Comparison of ENCODE assay signal across 8 cellular contexts in the genomic region with DNA sequence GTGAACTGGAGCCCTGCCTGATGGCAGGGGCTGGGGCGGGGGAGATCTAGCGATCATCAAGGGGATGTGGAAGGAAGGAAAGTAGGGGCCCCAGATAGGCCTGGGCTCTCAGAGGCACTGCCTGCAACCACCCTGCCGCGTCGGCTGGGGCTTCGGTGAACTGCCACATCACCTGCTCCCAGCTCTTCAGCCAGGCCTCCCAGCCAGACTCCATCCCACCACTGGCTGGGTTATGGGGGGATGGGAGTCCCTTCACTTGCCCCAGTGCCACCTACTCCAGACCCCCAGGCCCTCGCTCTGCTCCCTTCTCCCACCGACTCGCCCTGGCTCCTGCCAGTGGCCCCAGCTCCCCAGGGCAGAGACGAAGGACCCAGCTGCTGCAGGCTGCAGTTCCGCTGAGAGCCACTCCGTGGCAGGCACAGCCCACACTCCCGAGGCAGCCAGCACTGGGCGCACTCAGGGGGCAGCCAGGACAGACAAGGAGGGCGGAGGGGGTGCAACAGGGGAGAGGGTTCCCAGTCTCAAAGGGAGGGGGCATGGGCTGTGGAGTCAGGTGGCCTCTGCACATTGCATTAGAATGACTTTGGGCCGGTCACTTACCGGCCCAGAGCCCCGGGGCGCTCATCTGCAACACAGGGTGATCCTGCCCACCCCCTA. TPM values are rescaled to one million over a fixed set of nuclear protein-coding genes. Genes with fewer than 3 reads are reported as not detected.
A peak's percentile ranks its signal among the peaks of the same experiment; 100 is the strongest.
DNase-seq lines count a peak whose midpoint lies in the region; ATAC-seq and TF ChIP-seq lines count a peak whose summit lies in the region.

No MANE protein-coding gene starts in this region.

- H3K27ac ChIP-seq in esophagus squamous epithelium: peak overlapping the region in 3 of 4 donors; percentile 52 to 76 (median 65)
- H3K27ac ChIP-seq in neural cell (ENCODE audit: low read length): no peak overlapping the region
- no peak overlapping the region for H3K27ac ChIP-seq in aorta (ENCODE audit: low read depth in 1 of 2, low read length in 2 of 2)

- H3K9ac ChIP-seq in neural cell (ENCODE audit: low read length): peak overlapping the region; percentile 31

- H4K20me1 ChIP-seq in neural cell (ENCODE audit: insufficient read depth): no peaks in the 10 kb centered on the region

- intact Hi-C loops in esophagus squamous epithelium (cut with DNase I) (no loop called here), aorta (cut with DNase I) (no loop called here)

- H3K4me3 ChIP-seq in esophagus squamous epithelium (no peak overlapping the region), neural cell (ENCODE audit: low read length) (no peak overlapping the region), aorta (ENCODE audit: low read length in 2 of 2) (no peak overlapping the region)

- WGBS in esophagus squamous epithelium, 2 donors: 33 to 49% methylated on average over 6 to 7 of the region's 19 CpGs
- WGBS in aorta, 2 donors: 33 to 36% methylated on average over 19 of the region's 19 CpGs

- no peak overlapping the region for H2AFZ ChIP-seq in neural cell (ENCODE audit: low read depth, low read length)

- TF ChIP-seq CTCF in esophagus squamous epithelium (IDR thresholded peaks at IDR 0.05) (peak; percentile 71 to 93 (median 82)), neural cell (IDR thresholded peaks at IDR 0.05; ENCODE audit: poor library complexity, severe bottlenecking) (peak; percentile 91)

- TF ChIP-seq RAD21 in neural cell (conservative IDR thresholded peaks at IDR 0.05): peak; percentile 91

- ATAC-seq in GM21825 (IDR thresholded peaks at IDR 0.05; ENCODE audit: unreplicated experiment) (peak; percentile 81), aorta (ENCODE audit: low FRiP score) (peak; percentile 67)

- peaks cover 0 to 36% (median 0%) of the 10 kb centered on the region in 3 donors for H3K4me1 ChIP-seq in esophagus squamous epithelium
- no peaks in the 10 kb centered on the region for H3K4me1 ChIP-seq in aorta (ENCODE audit: control insufficient read depth in 1 of 2, insufficient read depth in 2 of 2, low read length in 2 of 2)

- no peaks in the 10 kb centered on the region for H3F3A ChIP-seq in neural cell (ENCODE audit: insufficient read depth, low read length, poor library complexity, severe bottlenecking)

- H3K4me2 ChIP-seq in neural cell (ENCODE audit: low read length): no peak overlapping the region

- TF ChIP-seq EP300 in neural cell (conservative IDR thresholded peaks at IDR 0.05; ENCODE audit: poor library complexity, severe bottlenecking): no peak

- no peak for TF ChIP-seq POLR2A in esophagus squamous epithelium (IDR thresholded peaks at IDR 0.05)

- H3K9me2 ChIP-seq in neural cell (ENCODE audit: insufficient read depth, low read length): no peaks in the 10 kb centered on the region

- H3K36me3 ChIP-seq in esophagus squamous epithelium (no peaks in the 10 kb centered on the region), neural cell (ENCODE audit: insufficient read depth, low read length) (no peaks in the 10 kb centered on the region), aorta (ENCODE audit: control insufficient read depth in 1 of 2, insufficient read depth in 2 of 2, low read length in 1 of 2) (no peaks in the 10 kb centered on the region)

- peaks cover 3% of the 10 kb centered on the region for H3K79me2 ChIP-seq in neural cell (replicated peaks; ENCODE audit: insufficient read depth, low read length)

- DNase-seq in ELF-1 (ENCODE audit: low read depth, low spot score): peak; percentile 76
- peak; percentile 23 for DNase-seq in NCI-H2227 treated with DMSO at 0.1 percent for 48 hours (lab: John Stamatoyannopoulos, UW)
- DNase-seq in activated T-cell treated with anti-CD3 and anti-CD28 coated beads, Interleukin-2, amount 50 U/mL, for 1 hour: peak; percentile 72
- DNase-seq in esophagus squamous epithelium (lab: John Stamatoyannopoulos, UW): no peak
- DNase-seq in aorta: no peak
- DNase-seq in DMS153 treated with DMSO at 0.1 percent for 48 hours (lab: John Stamatoyannopoulos, UW; ENCODE audit: unreplicated experiment): no peak

- H3K9me3 ChIP-seq in esophagus squamous epithelium (no peaks in the 10 kb centered on the region), neural cell (ENCODE audit: low read length) (no peaks in the 10 kb centered on the region), aorta (ENCODE audit: control insufficient read depth, low read length) (no peaks in the 10 kb centered on the region)

- H3K27me3 ChIP-seq in esophagus squamous epithelium (peaks cover 0 to 77% (median 0%) of the 10 kb centered on the region in 4 donors), neural cell (ENCODE audit: insufficient read depth, low read depth, low read length) (no peaks in the 10 kb centered on the region), aorta (ENCODE audit: control insufficient read depth in 1 of 2, insufficient read depth in 2 of 2, low read length in 1 of 2) (peaks cover 0 to 2% of the 10 kb centered on the region in 2 donors)

TF ChIP-seq in neural cell, 6 proteins besides CTCF, POLR2A, EP300 and RAD21:
- TF ChIP-seq, protein P1, sequence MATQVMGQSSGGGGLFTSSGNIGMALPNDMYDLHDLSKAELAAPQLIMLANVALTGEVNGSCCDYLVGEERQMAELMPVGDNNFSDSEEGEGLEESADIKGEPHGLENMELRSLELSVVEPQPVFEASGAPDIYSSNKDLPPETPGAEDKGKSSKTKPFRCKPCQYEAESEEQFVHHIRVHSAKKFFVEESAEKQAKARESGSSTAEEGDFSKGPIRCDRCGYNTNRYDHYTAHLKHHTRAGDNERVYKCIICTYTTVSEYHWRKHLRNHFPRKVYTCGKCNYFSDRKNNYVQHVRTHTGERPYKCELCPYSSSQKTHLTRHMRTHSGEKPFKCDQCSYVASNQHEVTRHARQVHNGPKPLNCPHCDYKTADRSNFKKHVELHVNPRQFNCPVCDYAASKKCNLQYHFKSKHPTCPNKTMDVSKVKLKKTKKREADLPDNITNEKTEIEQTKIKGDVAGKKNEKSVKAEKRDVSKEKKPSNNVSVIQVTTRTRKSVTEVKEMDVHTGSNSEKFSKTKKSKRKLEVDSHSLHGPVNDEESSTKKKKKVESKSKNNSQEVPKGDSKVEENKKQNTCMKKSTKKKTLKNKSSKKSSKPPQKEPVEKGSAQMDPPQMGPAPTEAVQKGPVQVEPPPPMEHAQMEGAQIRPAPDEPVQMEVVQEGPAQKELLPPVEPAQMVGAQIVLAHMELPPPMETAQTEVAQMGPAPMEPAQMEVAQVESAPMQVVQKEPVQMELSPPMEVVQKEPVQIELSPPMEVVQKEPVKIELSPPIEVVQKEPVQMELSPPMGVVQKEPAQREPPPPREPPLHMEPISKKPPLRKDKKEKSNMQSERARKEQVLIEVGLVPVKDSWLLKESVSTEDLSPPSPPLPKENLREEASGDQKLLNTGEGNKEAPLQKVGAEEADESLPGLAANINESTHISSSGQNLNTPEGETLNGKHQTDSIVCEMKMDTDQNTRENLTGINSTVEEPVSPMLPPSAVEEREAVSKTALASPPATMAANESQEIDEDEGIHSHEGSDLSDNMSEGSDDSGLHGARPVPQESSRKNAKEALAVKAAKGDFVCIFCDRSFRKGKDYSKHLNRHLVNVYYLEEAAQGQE (IDR thresholded peaks at IDR 0.05; ENCODE audit: borderline replicate concordance): no peak
- TF ChIP-seq MXI1 (conservative IDR thresholded peaks at IDR 0.05; ENCODE audit: poor library complexity, severe bottlenecking): no peak
- TF ChIP-seq TAF1 (IDR thresholded peaks at IDR 0.05; ENCODE audit: low read depth): no peak
- TF ChIP-seq EZH2 (IDR thresholded peaks at IDR 0.05; ENCODE audit: borderline replicate concordance, insufficient read depth, low read length, poor library complexity, severe bottlenecking): no peak
- no peak for TF ChIP-seq POLR2AphosphoS5 (IDR thresholded peaks at IDR 0.05)
- TF ChIP-seq SMC3 (conservative IDR thresholded peaks at IDR 0.05; ENCODE audit: poor library complexity): peak; percentile 90

RNA-seq across cellular contexts. Expression of a gene that starts 15.2 kb away (rescaled TPM):
- 1 to 10 TPM in 1 of 4 donors, under 1 TPM in 3; 0.19 to 2.5 (median 0.72) TPM for total RNA-seq in esophagus squamous epithelium
- 24.4 and 35.5 TPM in 2 replicates for polyA plus RNA-seq in neural cell
- 45.4 and 48.0 TPM in 2 replicates for polyA minus RNA-seq in neural cell
- total RNA-seq in aorta: 1 to 10 TPM in 1 of 2 donors, under 1 TPM in 1; 0.65 to 2.4 TPM
- under 1 TPM; 0.23 to 0.63 TPM for polyA plus RNA-seq in aorta

RNA-seq across cellular contexts. Expression of a gene that starts 27.9 kb away (rescaled TPM):
- 1 to 10 TPM; 1.4 to 3.2 (median 2.2) TPM for total RNA-seq in esophagus squamous epithelium
- polyA plus RNA-seq in neural cell: not detected in 2 replicates
- not detected in 2 replicates for polyA minus RNA-seq in neural cell
- total RNA-seq in aorta: 10 to 100 TPM; 28.1 to 32.4 TPM
- 10 to 100 TPM in 1 of 2 donors, under 1 TPM in 1; 0.63 to 17.3 TPM for polyA plus RNA-seq in aorta

Comparison
In these comparisons a context has a peak if more than half of its experiments do, and no peak if none do; other contexts are left out.
1. DNase-seq: peak in ELF-1 (single experiment), NCI-H2227 treated with DMSO at 0.1 percent for 48 hours (single experiment) and activated T-cell treated with anti-CD3 and anti-CD28 coated beads, Interleukin-2, amount 50 U/mL, for 1 hour (single experiment); none in esophagus squamous epithelium (single experiment), aorta (0 of 2) and DMS153 treated with DMSO at 0.1 percent for 48 hours (single experiment).
2. H3K27ac ChIP-seq: peak in esophagus squamous epithelium (3 of 4); none in neural cell (single experiment) and aorta (0 of 2).
3. RNA of a gene that starts 27.9 kb away (total RNA-seq): 28.1 to 32.4 TPM in aorta; 1.4 to 3.2 TPM in esophagus squamous epithelium; every median in the first group is over 4 times any median in the second.